9 cellular contexts compared by ENCODE assay signal in the genomic region with DNA sequence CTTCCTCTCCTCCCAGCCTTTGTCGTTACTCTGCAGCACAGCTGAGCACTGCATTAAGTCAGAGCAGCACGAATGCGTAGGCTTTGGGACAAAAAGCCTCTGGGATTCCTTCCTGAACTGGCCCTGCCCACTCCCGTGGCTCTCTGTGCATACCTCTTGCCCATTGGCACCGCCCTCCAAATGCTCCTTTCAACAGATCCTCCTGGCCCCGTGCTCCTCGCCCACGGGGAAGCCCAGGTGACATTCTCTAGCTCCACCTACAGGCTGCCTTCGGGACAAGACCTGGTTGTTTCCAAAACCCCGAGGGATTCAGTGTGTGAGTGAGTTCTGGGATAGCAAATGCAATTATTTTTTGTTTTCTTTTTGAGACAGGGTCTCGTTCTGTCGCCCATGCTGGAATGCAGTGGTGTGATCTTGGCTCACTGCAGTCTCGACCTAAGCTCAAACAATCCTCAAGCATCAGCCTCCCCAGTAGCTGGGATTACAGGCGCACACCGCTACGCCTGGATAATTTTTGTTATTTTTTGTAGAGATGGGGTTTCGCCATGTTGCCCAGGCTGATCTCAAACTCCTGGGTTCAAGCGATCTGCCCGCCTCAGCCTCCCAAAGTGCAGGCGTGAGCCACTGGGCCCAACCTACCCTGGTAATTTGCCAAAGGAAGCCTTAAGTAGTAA. TPM values are rescaled to one million over a fixed set of nuclear protein-coding genes. Genes with fewer than 3 reads are reported as not detected.
A peak's percentile ranks its signal among the peaks of the same experiment; 100 is the strongest.
DNase-seq lines count a peak whose midpoint lies in the region; ATAC-seq and TF ChIP-seq lines count a peak whose summit lies in the region.
"Had no signal": no experiment of that assay in that cellular context is flagged by ENCODE, and none has a peak within 500 bp of the region (broad histone marks: within the 10 kb centered on the region; RNA-seq: fewer than 3 reads in every experiment).

No MANE protein-coding gene starts in this region.

- H3K36me3 Mint-ChIP-seq in activated naive CD4-positive, alpha-beta T cell treated with anti-CD3 and anti-CD28 coated beads, Interleukin-2, amount 10 ng/mL, durations not matched to agents 7 days and 5 days = peaks cover 21% of the 10 kb centered on the region

- TF ChIP-seq CTCF in Loucy (conservative IDR thresholded peaks at IDR 0.05; ENCODE audit: low read length) = peak; percentile 91
- TF ChIP-seq CTCF in omental fat pad (IDR thresholded peaks at IDR 0.05) = no peak
- TF ChIP-seq CTCF in testis (IDR thresholded peaks at IDR 0.05) = peak; percentile 65 to 77 (median 71)

- H3K9me3 Mint-ChIP-seq in activated naive CD4-positive, alpha-beta T cell treated with anti-CD3 and anti-CD28 coated beads, Interleukin-2, amount 10 ng/mL, durations not matched to agents 7 days and 5 days = no peaks in the 10 kb centered on the region

- H3K4me2 ChIP-seq in Loucy (ENCODE audit: low read depth, low read length, poor library complexity, severe bottlenecking) = no peak overlapping the region

- H3K9me3 ChIP-seq in Loucy (ENCODE audit: insufficient read depth, low read depth, low read length) (no peaks in the 10 kb centered on the region), SJCRH30 (replicated peaks) (no peaks in the 10 kb centered on the region), testis (no peaks in the 10 kb centered on the region)

- peaks cover 4% of the 10 kb centered on the region; the same call in 1 of the 2 replicates for H3K79me2 ChIP-seq in Loucy (ENCODE audit: insufficient read depth, low read length)

- peak overlapping the region; percentile 43; the same call in 1 of the 2 replicates for H2AFZ ChIP-seq in Loucy (ENCODE audit: low read length)

- H3K9me2 ChIP-seq in Loucy (replicated peaks; ENCODE audit: low read depth, low read length) = no peaks in the 10 kb centered on the region

- peaks cover 37% of the 10 kb centered on the region; the same call in 1 of the 2 replicates for H3K36me3 ChIP-seq in Loucy (ENCODE audit: insufficient read depth, low read length)
- H3K36me3 ChIP-seq in SJCRH30 = peaks cover 24% of the 10 kb centered on the region
- no peaks in the 10 kb centered on the region for H3K36me3 ChIP-seq in testis (ENCODE audit: low read depth, missing control alignments)

- H4K20me1 ChIP-seq in Loucy (ENCODE audit: insufficient read depth, low read length, poor library complexity, severe bottlenecking) = no peaks in the 10 kb centered on the region

- intact Hi-C loops in testis (cut with DNase I; ENCODE audit: low total_unique reads) = loop anchor here (10.0 kb wide), 1 partner anchor 106 kb away; no protein-coding TSS in a partner anchor

- H3K4me3 ChIP-seq in Loucy (ENCODE audit: low read length, poor library complexity, severe bottlenecking) (no peak overlapping the region), SJCRH30 (no peak overlapping the region), testis (no peak overlapping the region)

- H3K27me3 Mint-ChIP-seq in activated naive CD4-positive, alpha-beta T cell treated with anti-CD3 and anti-CD28 coated beads, Interleukin-2, amount 10 ng/mL, durations not matched to agents 7 days and 5 days = no peaks in the 10 kb centered on the region

- WGBS in testis, 2 donors = 37 to 44% methylated on average over 20 of the region's 20 CpGs

- H3K27ac ChIP-seq in SJCRH30 = no peak overlapping the region
- no peak overlapping the region for H3K27ac ChIP-seq in testis

- peak overlapping the region; percentile 29 for H3K4me3 Mint-ChIP-seq in activated naive CD4-positive, alpha-beta T cell treated with anti-CD3 and anti-CD28 coated beads, Interleukin-2, amount 10 ng/mL, durations not matched to agents 7 days and 5 days

- H3K27ac Mint-ChIP-seq in activated naive CD4-positive, alpha-beta T cell treated with anti-CD3 and anti-CD28 coated beads, Interleukin-2, amount 10 ng/mL, durations not matched to agents 7 days and 5 days = peak overlapping the region; percentile 77

- TF ChIP-seq POLR2A in testis (IDR thresholded peaks at IDR 0.05) = no peak
- no peak for TF ChIP-seq POLR2A in GM18505 (IDR thresholded peaks at IDR 0.05; ENCODE audit: borderline replicate concordance, extremely low read depth, insufficient read depth, insufficient read length)

- no peak overlapping the region for H3K9ac ChIP-seq in Loucy (ENCODE audit: low read depth, low read length, poor library complexity, severe bottlenecking)

- CTCF ChIA-PET in activated naive CD4-positive, alpha-beta T cell treated with anti-CD3 and anti-CD28 coated beads, Interleukin-2, amount 10 ng/mL, durations not matched to agents 7 days and 5 days (lab: Charles Lee) = interaction anchor here (0.8 to 3.8 kb wide), 14 partner anchors 10 to 175 kb away, joined by 3 to 46 read pairs (median 4); a partner anchor contains a TSS

- ATAC-seq in omental fat pad (ENCODE audit: low FRiP score) (peak; percentile 99), GM18505 (IDR thresholded peaks at IDR 0.05; ENCODE audit: unreplicated experiment) (no peak)

- H3K27me3 ChIP-seq in Loucy (ENCODE audit: insufficient read depth, low read length, poor library complexity, severe bottlenecking) = no peaks in the 10 kb centered on the region
- no peaks in the 10 kb centered on the region for H3K27me3 ChIP-seq in SJCRH30
- no peaks in the 10 kb centered on the region for H3K27me3 ChIP-seq in testis

- DNase-seq in GM04503 (ENCODE audit: low read depth) (peak; percentile 20), SJCRH30 (peak; percentile 87 to 91), germinal center (ENCODE audit: low spot score) (peak; percentile 73), omental fat pad (ENCODE audit: low spot score) (peak; percentile 66), testis (peak; percentile 86)
- DNase-seq in activated naive CD4-positive, alpha-beta T cell treated with anti-CD3 and anti-CD28 coated beads, Interleukin-2, amount 10 ng/mL, durations not matched to agents 7 days and 5 days = peak; percentile 80

- H3K4me1 ChIP-seq in Loucy (ENCODE audit: insufficient read depth, low read length, poor library complexity, severe bottlenecking) = no peaks in the 10 kb centered on the region
- peaks cover 3% of the 10 kb centered on the region; the same call in 1 of the 2 replicates for H3K4me1 ChIP-seq in SJCRH30
- H3K4me1 ChIP-seq in testis = peaks cover 6% of the 10 kb centered on the region

- H3K4me1 Mint-ChIP-seq in activated naive CD4-positive, alpha-beta T cell treated with anti-CD3 and anti-CD28 coated beads, Interleukin-2, amount 10 ng/mL, durations not matched to agents 7 days and 5 days = peaks cover 25% of the 10 kb centered on the region

- H3F3A ChIP-seq in Loucy (ENCODE audit: low read depth) = no peaks in the 10 kb centered on the region

RNA-seq across cellular contexts. Expression of a gene that starts 17.9 kb away (rescaled TPM):
- not detected in 2 replicates for total RNA-seq in SJCRH30 (2014; rRNA removed; shearing (Covaris generic))
- total RNA-seq in omental fat pad (1 to 10 TPM in 2 of 4 donors, under 1 TPM in 2; 0.28 to 8.0 (median 1.1) TPM), testis (10 to 100 TPM; 41.8 to 68.5 TPM)
- polyA plus RNA-seq in testis (ENCODE audit: insufficient read depth, low read depth, low replicate concordance) = 72.8 TPM

RNA-seq across cellular contexts. Expression of a gene that starts 31.9 kb away (rescaled TPM):
- not detected in 2 replicates for total RNA-seq in SJCRH30 (2014; rRNA removed; shearing (Covaris generic))
- total RNA-seq in omental fat pad (not detected), testis (not detected)
- not detected for polyA plus RNA-seq in testis (ENCODE audit: insufficient read depth, low read depth, low replicate concordance)
- total RNA-seq: temporal lobe had no signal

Comparison
In these comparisons a context has a peak if more than half of its experiments do, and no peak if none do; other contexts are left out.
1. DNase-seq: peak in every context shown above with its lines; median percentile 89 in SJCRH30; 86 in testis; 80 in activated naive CD4-positive, alpha-beta T cell treated with anti-CD3 and anti-CD28 coated beads, Interleukin-2, amount 10 ng/mL, durations not matched to agents 7 days and 5 days; 73 in germinal center; 66 in omental fat pad; 20 in GM04503.
2. CTCF ChIP-seq: peak in Loucy (single experiment) and testis (3 of 3); none in omental fat pad (0 of 3).
3. RNA of a gene that starts 17.9 kb away (total RNA-seq): 41.8 to 68.5 TPM in testis; 0.28 to 8.0 TPM in omental fat pad and not detected in SJCRH30; every median in the first group is over 4 times any median in the second.